Comparison of ENCODE assay signal across 8 cellular contexts in genomic region chr2:233251306-233252116, GRCh38. TPM values are rescaled to one million over a fixed set of nuclear protein-coding genes. Genes with fewer than 3 reads are reported as not detected.
A peak's percentile ranks its signal among the peaks of the same experiment; 100 is the strongest.
DNase-seq lines count a peak whose midpoint lies in the region; FAIRE-seq and TF ChIP-seq lines count a peak whose summit lies in the region.

Gene ATG16L1, plus strand, starts transcription at chr2:233251673. Its CDS starts 155 bp downstream, at chr2:233251828.

- H3K4me1 Mint-ChIP-seq in HFFc6 (ENCODE audit: low read depth) = peaks cover 42% of the 10 kb centered on the region
- H3K4me1 Mint-ChIP-seq in activated naive CD4-positive, alpha-beta T cell treated with anti-CD3 and anti-CD28 coated beads for 36 hours (ENCODE audit: low read depth) = peaks cover 70% of the 10 kb centered on the region

- H3K27ac ChIP-seq in neutrophil (peak within 1 kb of the TSS; percentile 90), substantia nigra (ENCODE audit: low read depth, low read length, poor library complexity, severe bottlenecking) (peak within 1 kb of the TSS; percentile 80)

- no peaks in the 10 kb centered on the region; the same call in 1 of the 2 replicates for H3K27me3 Mint-ChIP-seq in HFFc6 (ENCODE audit: insufficient read depth)
- no peaks in the 10 kb centered on the region for H3K27me3 Mint-ChIP-seq in activated naive CD4-positive, alpha-beta T cell treated with anti-CD3 and anti-CD28 coated beads for 36 hours (ENCODE audit: low read depth)

- FAIRE-seq in frontal cortex (lab: Jason Lieb, UNC) = no peak

- no peaks in the 10 kb centered on the region for H3K27me3 ChIP-seq in neutrophil

- intact Hi-C loops in activated naive CD4-positive, alpha-beta T cell treated with anti-CD3 and anti-CD28 coated beads for 36 hours (cut with micrococcal nuclease) = loop anchor here (1.0 to 2.0 kb wide), 10 partner anchors 17 to 645 kb away; partner anchors contain the start of genes GIGYF2 and INPP5D

- peak within 1 kb of the TSS; percentile 97 for H3K4me3 Mint-ChIP-seq in HFFc6
- H3K4me3 Mint-ChIP-seq in activated naive CD4-positive, alpha-beta T cell treated with anti-CD3 and anti-CD28 coated beads for 36 hours = peak within 1 kb of the TSS; percentile 85

- peak; percentile 93 for DNase-seq in HFFc6
- peak; percentile 94 for DNase-seq in NAMALWA (ENCODE audit: low spot score)
- DNase-seq in SK-N-DZ (ENCODE audit: low spot score) = peak; percentile 91
- peak; percentile 97 for DNase-seq in activated naive CD4-positive, alpha-beta T cell treated with anti-CD3 and anti-CD28 coated beads for 36 hours
- DNase-seq in frontal cortex (ENCODE audit: low spot score in 2 of 2) = peak; percentile 99 to 100
- DNase-seq in substantia nigra (lab: John Stamatoyannopoulos, UW) = peak; percentile 72 to 98 (median 93)

- H3K4me1 ChIP-seq in neutrophil (ENCODE audit: control insufficient read depth in 1 of 2, insufficient read depth in 1 of 2, low read depth in 1 of 2, low read length in 1 of 2) = peaks cover 26 to 62% of the 10 kb centered on the region in 2 experiments

- H3K27ac Mint-ChIP-seq in HFFc6 = peak within 1 kb of the TSS; percentile 85
- peak within 1 kb of the TSS; percentile 97 for H3K27ac Mint-ChIP-seq in activated naive CD4-positive, alpha-beta T cell treated with anti-CD3 and anti-CD28 coated beads for 36 hours

- no peaks in the 10 kb centered on the region for H3K36me3 Mint-ChIP-seq in HFFc6 (ENCODE audit: low read depth)
- H3K36me3 Mint-ChIP-seq in activated naive CD4-positive, alpha-beta T cell treated with anti-CD3 and anti-CD28 coated beads for 36 hours (ENCODE audit: low read depth) = peaks cover 15% of the 10 kb centered on the region

- CTCF ChIA-PET in activated naive CD4-positive, alpha-beta T cell treated with anti-CD3 and anti-CD28 coated beads for 36 hours (lab: Charles Lee) = interaction anchor here (1.2 to 3.1 kb wide), 9 partner anchors 10 to 480 kb away, joined by 3 to 19 read pairs (median 4); partner anchors contain the start of gene INPP5D

- peak within 1 kb of the TSS; percentile 96 for H3K4me3 ChIP-seq in GM08714 (ENCODE audit: low read length)
- peak within 1 kb of the TSS; percentile 79 to 99 for H3K4me3 ChIP-seq in neutrophil (ENCODE audit: low read depth in 1 of 2, low read length in 1 of 2)

- H3K9me3 ChIP-seq in neutrophil = no peaks in the 10 kb centered on the region

- H3K36me3 ChIP-seq in neutrophil = no peaks in the 10 kb centered on the region

- no peaks in the 10 kb centered on the region for H3K9me3 Mint-ChIP-seq in HFFc6
- no peaks in the 10 kb centered on the region for H3K9me3 Mint-ChIP-seq in activated naive CD4-positive, alpha-beta T cell treated with anti-CD3 and anti-CD28 coated beads for 36 hours

- TF ChIP-seq CTCF in HFFc6 (IDR thresholded peaks at IDR 0.05) = peak; percentile 91
- TF ChIP-seq CTCF in neutrophil (IDR thresholded peaks at IDR 0.05) = peak; percentile 98

RNA-seq across cellular contexts. Expression of gene ATG16L1, which starts in this region (rescaled TPM):
- 10 to 100 TPM; 19.7 to 22.8 (median 21.6) TPM for total RNA-seq in HFFc6 (2021; fragmentation: NEBNext Ultra II Directional; extraction: Animal tissue kit (Norgen Biotek cat#: 25700))
- 23.2 and 31.9 TPM in 2 replicates for polyA plus RNA-seq in SK-N-DZ (2014; cell fraction: cytosol; rRNA removed)
- polyA plus RNA-seq in SK-N-DZ (2014; cell fraction: nucleus; rRNA removed) = 64.0 and 90.2 TPM in 2 replicates
- 10 to 100 TPM; 21.2 to 24.2 TPM for total RNA-seq in activated naive CD4-positive, alpha-beta T cell treated with anti-CD3 and anti-CD28 coated beads for 36 hours
- total RNA-seq in frontal cortex = 35.9 TPM

Comparison
In these comparisons a context has a peak if more than half of its experiments do, and no peak if none do; other contexts are left out.
1. Peak in every context shown above with its lines: DNase-seq, H3K4me3 ChIP-seq and H3K27ac ChIP-seq.